9 cellular contexts compared by ENCODE assay signal in genomic region chr7:2821161-2821841, GRCh38. TPM values are rescaled to one million over a fixed set of nuclear protein-coding genes. Genes with fewer than 3 reads are reported as not detected.
DNase-seq lines count a peak whose midpoint lies in the region; ATAC-seq and TF ChIP-seq lines count a peak whose summit lies in the region.
"Had no signal": no experiment of that assay in that cellular context is flagged by ENCODE, and none has a peak within 500 bp of the region (broad histone marks: within the 10 kb centered on the region; RNA-seq: fewer than 3 reads in every experiment).

No MANE protein-coding gene starts in this region.

- peaks cover 76% of the 10 kb centered on the region for H3K79me2 ChIP-seq in smooth muscle cell (ENCODE audit: low read depth)

- H3K9ac ChIP-seq in NT2/D1 (ENCODE audit: insufficient read length, low read depth) (no peak overlapping the region), smooth muscle cell (ENCODE audit: low read depth) (peak overlapping the region; percentile 70)

- peaks cover 21% of the 10 kb centered on the region for H3F3A ChIP-seq in smooth muscle cell (ENCODE audit: low read depth)

- H3K4me1 ChIP-seq in NT2/D1 (ENCODE audit: insufficient read depth, insufficient read length): peaks cover 24% of the 10 kb centered on the region
- peaks cover 61% of the 10 kb centered on the region for H3K4me1 ChIP-seq in smooth muscle cell (ENCODE audit: low read depth)

- DNase-seq in NCI-H510A treated with DMSO at 0.1 percent for 48 hours (lab: John Stamatoyannopoulos, UW): peak; percentile 30
- DNase-seq in NCI-H510A (lab: John Stamatoyannopoulos, UW): no peak
- peak; percentile 75 for DNase-seq in NT2/D1 (ENCODE audit: low read depth, low spot score)
- peak; percentile 55 to 74 for DNase-seq in foreskin fibroblast
- DNase-seq in smooth muscle cell (lab: John Stamatoyannopoulos, UW; ENCODE audit: unreplicated experiment): no peak
- DNase-seq in SKM-1 treated with dmso at 0.1 percent for 144 hours (lab: John Stamatoyannopoulos, UW; ENCODE audit: unreplicated experiment): no peak
- no peak for DNase-seq in T-helper 2 cell

- no peaks in the 10 kb centered on the region for H3K9me3 ChIP-seq in NT2/D1 (ENCODE audit: insufficient read depth, low read length)
- H3K9me3 ChIP-seq in smooth muscle cell (replicated peaks; ENCODE audit: low read depth): no peaks in the 10 kb centered on the region

- peak overlapping the region; percentile 95 for H3K27ac ChIP-seq in smooth muscle cell (ENCODE audit: low read depth)
- H3K27ac ChIP-seq: C4-2B had no signal

- H3K27me3 ChIP-seq in NT2/D1 (ENCODE audit: insufficient read depth, insufficient read length) (no peaks in the 10 kb centered on the region), smooth muscle cell (ENCODE audit: low read depth) (no peaks in the 10 kb centered on the region)

- peaks cover 40% of the 10 kb centered on the region for H4K20me1 ChIP-seq in smooth muscle cell (ENCODE audit: low read depth)

- peak overlapping the region; percentile 22 for H3K4me2 ChIP-seq in smooth muscle cell

- H2AFZ ChIP-seq in smooth muscle cell (ENCODE audit: low read depth): no peak overlapping the region

- H3K4me3 ChIP-seq in NT2/D1 (ENCODE audit: insufficient read length, low read depth) (no peak overlapping the region), foreskin fibroblast (ENCODE audit: low read depth in 1 of 2, low read length in 2 of 2) (no peak overlapping the region), smooth muscle cell (no peak overlapping the region)

- TF ChIP-seq CTCF in foreskin fibroblast (IDR thresholded peaks at IDR 0.05; ENCODE audit: low read depth, low read length) (no peak), smooth muscle cell (IDR thresholded peaks at IDR 0.05; ENCODE audit: borderline replicate concordance, insufficient read depth, poor library complexity, severe bottlenecking) (no peak)

- ATAC-seq in HG03045 (IDR thresholded peaks at IDR 0.05; ENCODE audit: unreplicated experiment): peak; percentile 37

- H3K36me3 ChIP-seq in NT2/D1 (ENCODE audit: insufficient read depth, insufficient read length, low read length) (no peaks in the 10 kb centered on the region), smooth muscle cell (ENCODE audit: low read depth) (no peaks in the 10 kb centered on the region)

- 47% methylated on average over 12 of the region's 12 CpGs for WGBS in smooth muscle cell (ENCODE audit: low lambda C conversion rate)

RNA-seq across cellular contexts. Expression of gene GNA12, which starts 22.8 kb away (rescaled TPM):
- 20.3 and 32.9 TPM in 2 replicates for total RNA-seq in smooth muscle cell
- polyA plus RNA-seq in smooth muscle cell: 34.7 and 41.2 TPM in 2 replicates

Comparison
In these comparisons a context has a peak if more than half of its experiments do, and no peak if none do; other contexts are left out.
1. DNase-seq: peak in NCI-H510A treated with DMSO at 0.1 percent for 48 hours (single experiment), NT2/D1 (single experiment) and foreskin fibroblast (2 of 2); none in NCI-H510A (single experiment), smooth muscle cell (single experiment), SKM-1 treated with dmso at 0.1 percent for 144 hours (single experiment) and T-helper 2 cell (0 of 5).